ENCODE assay signal across 15 cellular contexts in genomic region chr14:61713724-61714437, GRCh38. TPM values are rescaled to one million over a fixed set of nuclear protein-coding genes. Genes with fewer than 3 reads are reported as not detected.
DNase-seq lines count a peak whose midpoint lies in the region; ATAC-seq and TF ChIP-seq lines count a peak whose summit lies in the region.
"Had no signal": no experiment of that assay in that cellular context is flagged by ENCODE, and none has a peak within 500 bp of the region (broad histone marks: within the 10 kb centered on the region; RNA-seq: fewer than 3 reads in every experiment).

No MANE protein-coding gene starts in this region.

- peaks cover 100% of the 10 kb centered on the region for H3K79me2 ChIP-seq in osteoblast (ENCODE audit: insufficient read depth, low read length)

- peaks cover 13% of the 10 kb centered on the region for H3K36me3 Mint-ChIP-seq in activated CD4-positive, alpha-beta T cell treated with anti-CD3 and anti-CD28 coated beads, Interleukin-2, amount 10 ng/mL, durations not matched to agents 24 days and 14 days (ENCODE audit: low read depth)

- no peak overlapping the region for H3K9ac ChIP-seq in HUES48 (ENCODE audit: low read depth, low read length)

- H3K27me3 ChIP-seq in HUES48 (ENCODE audit: control insufficient read depth, insufficient read depth, low read length) (no peaks in the 10 kb centered on the region), brain microvascular endothelial cell (replicated peaks) (no peaks in the 10 kb centered on the region), osteoblast (ENCODE audit: insufficient read depth, low read length) (no peaks in the 10 kb centered on the region)

- H4K20me1 ChIP-seq in osteoblast (ENCODE audit: insufficient read depth, low read length): peaks cover 98% of the 10 kb centered on the region

- ATAC-seq in GM21390 (IDR thresholded peaks at IDR 0.05; ENCODE audit: unreplicated experiment) (no peak), HG03460 (IDR thresholded peaks at IDR 0.05; ENCODE audit: unreplicated experiment) (no peak)
- ATAC-seq: activated T-cell treated with anti-CD3 and anti-CD28 coated beads, Interleukin-2, amount 50 U/mL, for 4 hours; SK-N-SH treated with all-trans-retinoic acid at 6 μM for 48 hours had no signal

- in situ Hi-C loops in brain microvascular endothelial cell (cut with HindIII; ENCODE audit: low pct_ligation_motif_present, low sequenced_read_pairs): loop anchor here (25.0 kb wide), 2 partner anchors 152 to 252 kb away; no protein-coding TSS in a partner anchor

- H3K27me3 Mint-ChIP-seq in activated CD4-positive, alpha-beta T cell treated with anti-CD3 and anti-CD28 coated beads, Interleukin-2, amount 10 ng/mL, durations not matched to agents 24 days and 14 days: no peaks in the 10 kb centered on the region

- intact Hi-C loops in activated CD4-positive, alpha-beta T cell treated with anti-CD3 and anti-CD28 coated beads, Interleukin-2, amount 10 ng/mL, durations not matched to agents 24 days and 14 days (cut with micrococcal nuclease): loop anchor here (2.0 kb wide), 2 partner anchors 15 kb away; no protein-coding TSS in a partner anchor

- H3K36me3 ChIP-seq in HUES48 (ENCODE audit: control insufficient read depth, insufficient read depth, low read length) (no peaks in the 10 kb centered on the region), brain microvascular endothelial cell (replicated peaks) (peaks cover under 1% of the 10 kb centered on the region), osteoblast (ENCODE audit: insufficient read depth, low read length) (peaks cover 1% of the 10 kb centered on the region)

- peaks cover 60% of the 10 kb centered on the region for H3K4me1 Mint-ChIP-seq in activated CD4-positive, alpha-beta T cell treated with anti-CD3 and anti-CD28 coated beads, Interleukin-2, amount 10 ng/mL, durations not matched to agents 24 days and 14 days

- peak overlapping the region; percentile 49 for H3K27ac Mint-ChIP-seq in activated CD4-positive, alpha-beta T cell treated with anti-CD3 and anti-CD28 coated beads, Interleukin-2, amount 10 ng/mL, durations not matched to agents 24 days and 14 days

- H3K9me3 Mint-ChIP-seq in activated CD4-positive, alpha-beta T cell treated with anti-CD3 and anti-CD28 coated beads, Interleukin-2, amount 10 ng/mL, durations not matched to agents 24 days and 14 days: no peaks in the 10 kb centered on the region
- H3K9me3 Mint-ChIP-seq: activated T-cell treated with anti-CD3 and anti-CD28 coated beads, Interleukin-2, amount 50 U/mL, for 4 hours had no signal

- no peak for DNase-seq in activated CD4-positive, alpha-beta T cell treated with anti-CD3 and anti-CD28 coated beads, Interleukin-2, amount 10 ng/mL, durations not matched to agents 24 days and 14 days
- DNase-seq in activated CD4-positive, alpha-beta T cell treated with anti-CD3 and anti-CD28 coated beads, Interleukin-2, amount 50 U/mL, for 48 hours: no peak
- DNase-seq in brain microvascular endothelial cell (no peak), osteoblast (ENCODE audit: insufficient read length, low spot score, missing footprints) (no peak)
- no peak for DNase-seq in effector CD8-positive, alpha-beta T cell (lab: John Stamatoyannopoulos, UW)
- DNase-seq: activated T-cell treated with anti-CD3 and anti-CD28 coated beads, Interleukin-2, amount 50 U/mL, for 4 hours; Caco-2; NCI-H1105; NCI-H345; right cardiac atrium; substantia nigra had no signal

- peak overlapping the region; percentile 12 for H3K4me3 Mint-ChIP-seq in activated CD4-positive, alpha-beta T cell treated with anti-CD3 and anti-CD28 coated beads, Interleukin-2, amount 10 ng/mL, durations not matched to agents 24 days and 14 days

- H3K27ac ChIP-seq in HUES48 (ENCODE audit: low read depth, low read length): peak overlapping the region; percentile 16
- peak overlapping the region; percentile 12 for H3K27ac ChIP-seq in brain microvascular endothelial cell
- peak overlapping the region; percentile 11 for H3K27ac ChIP-seq in osteoblast (ENCODE audit: low read depth, low read length)

- H3K9me3 ChIP-seq in HUES48 (ENCODE audit: control insufficient read depth, insufficient read depth, low read length) (no peaks in the 10 kb centered on the region), osteoblast (ENCODE audit: low read depth, low read length) (no peaks in the 10 kb centered on the region)
- H3K9me3 ChIP-seq: Caco-2 had no signal

- H3K4me1 ChIP-seq in HUES48 (ENCODE audit: control insufficient read depth, insufficient read depth, low read length): peaks cover 67% of the 10 kb centered on the region
- H3K4me1 ChIP-seq in osteoblast (ENCODE audit: insufficient read depth, low read length): peaks cover 90% of the 10 kb centered on the region

- H3K4me3 ChIP-seq in HUES48 (ENCODE audit: low read depth, low read length): no peak overlapping the region
- H3K4me3 ChIP-seq in brain microvascular endothelial cell (ENCODE audit: low read depth, low read length): peak overlapping the region; percentile 31
- peak overlapping the region; percentile 3 for H3K4me3 ChIP-seq in osteoblast (ENCODE audit: insufficient read depth, low read length)

- TF ChIP-seq CTCF in brain microvascular endothelial cell (IDR thresholded peaks at IDR 0.05; ENCODE audit: low read depth, low read length, missing control alignments): peak; percentile 10
- TF ChIP-seq CTCF in osteoblast (IDR thresholded peaks at IDR 0.05; ENCODE audit: extremely low read depth, low read depth, low read length): no peak

- no peak overlapping the region for H2AFZ ChIP-seq in osteoblast (ENCODE audit: low read length)

- peak overlapping the region; percentile 74 for H3K4me2 ChIP-seq in osteoblast (ENCODE audit: insufficient read depth, low read length)

RNA-seq across cellular contexts. Expression of gene HIF1A, which starts 18.6 kb away (rescaled TPM):
- total RNA-seq in activated CD4-positive, alpha-beta T cell treated with anti-CD3 and anti-CD28 coated beads, Interleukin-2, amount 10 ng/mL, durations not matched to agents 24 days and 14 days: 175 and 181 TPM in 2 replicates
- total RNA-seq in osteoblast: 611 and 816 TPM in 2 replicates

RNA-seq across cellular contexts. Expression of gene SNAPC1, which starts 48.3 kb away (rescaled TPM):
- 12.1 and 12.3 TPM in 2 replicates for total RNA-seq in activated CD4-positive, alpha-beta T cell treated with anti-CD3 and anti-CD28 coated beads, Interleukin-2, amount 10 ng/mL, durations not matched to agents 24 days and 14 days
- total RNA-seq in osteoblast: 26.5 and 35.8 TPM in 2 replicates
